1 cellular context compared by ENCODE assay signal in genomic region chr3:197340521-197340871, GRCh38.
TF ChIP-seq lines count a peak whose summit lies in the region.

No MANE protein-coding gene starts in this region.

TF ChIP-seq in IMR-90, 13 proteins besides CTCF, POLR2A, EP300 and RAD21:
- TF ChIP-seq MAFK (IDR thresholded peaks at IDR 0.05; ENCODE audit: low read depth, low read length) (no peak), MAZ (IDR thresholded peaks at IDR 0.05; ENCODE audit: borderline replicate concordance, low read depth, low read length) (no peak), USF2 (IDR thresholded peaks at IDR 0.05; ENCODE audit: low read depth, low read length) (no peak), SMC3 (IDR thresholded peaks at IDR 0.05; ENCODE audit: low read depth, low read length) (no peak), FOS (IDR thresholded peaks at IDR 0.05; ENCODE audit: low read depth, low read length) (no peak), RFX5 (IDR thresholded peaks at IDR 0.05; ENCODE audit: low read depth, low read length) (no peak), MXI1 (IDR thresholded peaks at IDR 0.05; ENCODE audit: borderline replicate concordance, low read depth, low read length) (no peak), CHD1 (IDR thresholded peaks at IDR 0.05; ENCODE audit: low read depth, low read length) (no peak)
